ENCODE assay signal across 8 cellular contexts in the genomic region with DNA sequence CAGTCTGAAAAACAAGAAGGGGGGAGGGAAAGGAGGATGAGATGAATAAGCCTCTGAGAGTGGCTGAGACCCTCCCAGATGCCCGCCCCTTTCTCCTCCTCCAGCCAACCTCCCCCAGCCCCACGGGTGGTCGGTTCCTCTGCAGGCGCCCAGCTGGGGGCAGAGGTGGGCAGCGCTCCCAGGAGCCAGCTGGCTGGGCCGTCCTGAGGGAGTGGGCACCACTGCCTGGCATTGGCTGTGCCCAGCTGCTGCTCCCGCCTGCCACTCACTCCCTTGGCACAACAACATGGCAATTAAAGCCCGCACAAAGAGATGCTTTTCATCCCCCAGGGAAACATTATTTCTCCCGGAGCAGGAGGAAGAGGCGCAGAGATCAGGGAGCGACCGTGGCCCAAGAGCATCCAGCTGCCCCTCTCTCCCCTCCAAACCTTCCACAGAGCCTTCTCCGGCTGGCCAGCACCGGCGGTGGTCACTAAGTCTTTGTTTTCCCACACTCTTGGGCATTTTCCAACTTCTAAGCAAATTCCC.
DNase-seq lines count a peak whose midpoint lies in the region; ATAC-seq and TF ChIP-seq lines count a peak whose summit lies in the region.
"Had no signal": no experiment of that assay in that cellular context is flagged by ENCODE, and none has a peak within 500 bp of the region (broad histone marks: within the 10 kb centered on the region; RNA-seq: fewer than 3 reads in every experiment).

No MANE protein-coding gene starts in this region.

- ATAC-seq in lower lobe of right lung (peak in 1 of 2 donors; percentile 9), upper lobe of left lung (ENCODE audit: low FRiP score in 2 of 2) (no peak)
- ATAC-seq in stimulated activated memory B cell treated with anti-CD40 and anti-IgM and Interleukin-4, amounts not matched to agents 10 μg/mL and 1 μg/mL and 100 μg/mL, for 72 hours = no peak
- ATAC-seq in activated CD4-positive, alpha-beta T cell treated with anti-CD3 and anti-CD28 coated beads for 36 hours = no peak

- H3K36me3 ChIP-seq in lower lobe of right lung = peaks cover 37% of the 10 kb centered on the region
- peaks cover 0 to 37% (median 22%) of the 10 kb centered on the region in 4 donors for H3K36me3 ChIP-seq in upper lobe of left lung

- H3K27ac ChIP-seq in cingulate gyrus (ENCODE audit: low read depth, low read length) (peak overlapping the region; percentile 97), lower lobe of right lung (peak overlapping the region; percentile 39), upper lobe of left lung (peak overlapping the region in 3 of 4 donors; percentile 54 to 72 (median 57))

- no peaks in the 10 kb centered on the region for H3K9me3 ChIP-seq in lower lobe of right lung
- H3K9me3 ChIP-seq in upper lobe of left lung = no peaks in the 10 kb centered on the region
- H3K9me3 ChIP-seq: HAP-1 had no signal

- CTCF ChIA-PET in activated CD4-positive, alpha-beta T cell treated with anti-CD3 and anti-CD28 coated beads for 36 hours (lab: Charles Lee) = no interaction called here

- TF ChIP-seq EP300 in upper lobe of left lung (IDR thresholded peaks at IDR 0.05) = no peak

- WGBS in upper lobe of left lung, 2 donors = 51 to 55% methylated on average over 14 to 15 of the region's 15 CpGs

- H3K9me3 Mint-ChIP-seq in stimulated activated memory B cell treated with anti-CD40 and anti-IgM and Interleukin-4, amounts not matched to agents 10 μg/mL and 1 μg/mL and 100 μg/mL, for 72 hours = no peaks in the 10 kb centered on the region
- no peaks in the 10 kb centered on the region for H3K9me3 Mint-ChIP-seq in activated CD4-positive, alpha-beta T cell treated with anti-CD3 and anti-CD28 coated beads for 36 hours (ENCODE audit: low read depth)

- no peak for TF ChIP-seq POLR2A in upper lobe of left lung (IDR thresholded peaks at IDR 0.05)

- H3K36me3 Mint-ChIP-seq in stimulated activated memory B cell treated with anti-CD40 and anti-IgM and Interleukin-4, amounts not matched to agents 10 μg/mL and 1 μg/mL and 100 μg/mL, for 72 hours = no peaks in the 10 kb centered on the region
- H3K36me3 Mint-ChIP-seq in activated CD4-positive, alpha-beta T cell treated with anti-CD3 and anti-CD28 coated beads for 36 hours (ENCODE audit: low read depth) = no peaks in the 10 kb centered on the region

- H3K4me3 ChIP-seq in lower lobe of right lung (no peak overlapping the region), upper lobe of left lung (no peak overlapping the region)
- H3K4me3 ChIP-seq: HAP-1 had no signal

- H3K27ac Mint-ChIP-seq in stimulated activated memory B cell treated with anti-CD40 and anti-IgM and Interleukin-4, amounts not matched to agents 10 μg/mL and 1 μg/mL and 100 μg/mL, for 72 hours = no peak overlapping the region
- no peak overlapping the region for H3K27ac Mint-ChIP-seq in activated CD4-positive, alpha-beta T cell treated with anti-CD3 and anti-CD28 coated beads for 36 hours

- no peak for TF ChIP-seq CTCF in lower lobe of right lung (IDR thresholded peaks at IDR 0.05)
- TF ChIP-seq CTCF in upper lobe of left lung (IDR thresholded peaks at IDR 0.05) = no peak

- POLR2A ChIA-PET in activated CD4-positive, alpha-beta T cell treated with anti-CD3 and anti-CD28 coated beads for 36 hours (lab: Charles Lee) = no interaction called here

- H3K4me1 ChIP-seq in lower lobe of right lung (peaks cover 23% of the 10 kb centered on the region), upper lobe of left lung (peaks cover 5 to 23% (median 12%) of the 10 kb centered on the region in 4 donors)

- H3K27me3 Mint-ChIP-seq in stimulated activated memory B cell treated with anti-CD40 and anti-IgM and Interleukin-4, amounts not matched to agents 10 μg/mL and 1 μg/mL and 100 μg/mL, for 72 hours = peaks cover 4% of the 10 kb centered on the region
- no peaks in the 10 kb centered on the region for H3K27me3 Mint-ChIP-seq in activated CD4-positive, alpha-beta T cell treated with anti-CD3 and anti-CD28 coated beads for 36 hours

- H3K27me3 ChIP-seq in lower lobe of right lung (ENCODE audit: low read depth) = no peaks in the 10 kb centered on the region
- H3K27me3 ChIP-seq in upper lobe of left lung = no peaks in the 10 kb centered on the region

- no peak overlapping the region for H3K4me3 Mint-ChIP-seq in stimulated activated memory B cell treated with anti-CD40 and anti-IgM and Interleukin-4, amounts not matched to agents 10 μg/mL and 1 μg/mL and 100 μg/mL, for 72 hours
- H3K4me3 Mint-ChIP-seq in activated CD4-positive, alpha-beta T cell treated with anti-CD3 and anti-CD28 coated beads for 36 hours = no peak overlapping the region

- peak; percentile 81 for DNase-seq in NCI-H2081 treated with DMSO at 0.1 percent for 48 hours (lab: John Stamatoyannopoulos, UW)
- DNase-seq in lower lobe of right lung = no peak
- peak in 1 of 2 donors; percentile 60 for DNase-seq in upper lobe of left lung
- DNase-seq in activated CD4-positive, alpha-beta T cell treated with anti-CD3 and anti-CD28 coated beads for 36 hours = no peak
- no peak for DNase-seq in stimulated activated CD4-positive, alpha-beta T cell treated with anti-CD3 and anti-CD28 coated beads, Interleukin-2, amount 100 ng/mL, for 24 hours

- peaks cover 17% of the 10 kb centered on the region for H3K4me1 Mint-ChIP-seq in stimulated activated memory B cell treated with anti-CD40 and anti-IgM and Interleukin-4, amounts not matched to agents 10 μg/mL and 1 μg/mL and 100 μg/mL, for 72 hours
- H3K4me1 Mint-ChIP-seq in activated CD4-positive, alpha-beta T cell treated with anti-CD3 and anti-CD28 coated beads for 36 hours = peaks cover 21% of the 10 kb centered on the region

- intact Hi-C loops in lower lobe of right lung (cut with DNase I) = no loop called here
- intact Hi-C loops in activated CD4-positive, alpha-beta T cell treated with anti-CD3 and anti-CD28 coated beads for 36 hours (cut with DNase I, micrococcal nuclease) = no loop called here

Comparison
In these comparisons a context has a peak if more than half of its experiments do, and no peak if none do; other contexts are left out.
1. H3K27ac ChIP-seq: peak in every context shown above with its lines; median percentile 97 in cingulate gyrus; 57 in upper lobe of left lung; 39 in lower lobe of right lung.